In genomic region chr6:169194737-169195136, GRCh38 we compare ENCODE assay signal across 29 cellular contexts. TPM values are rescaled to one million over a fixed set of nuclear protein-coding genes. Genes with fewer than 3 reads are reported as not detected.
"Had no signal": no experiment of that assay in that cellular context is flagged by ENCODE, and none has a peak within 500 bp of the region (broad histone marks: within the 10 kb centered on the region; RNA-seq: fewer than 3 reads in every experiment).

No MANE protein-coding gene starts in this region.

- H3K4me2 ChIP-seq: neural progenitor cell had no signal

- H3K9me3 Mint-ChIP-seq: activated naive CD8-positive, alpha-beta T cell treated with anti-CD3 and anti-CD28 coated beads for 36 hours had no signal

- H3K27ac ChIP-seq: brain microvascular endothelial cell, esophagus muscularis mucosa, gastroesophageal sphincter, neural progenitor cell, prostate gland, skin epidermis, stomach, tibial nerve, VCaP had no signal

- H3K4me1 Mint-ChIP-seq: activated naive CD8-positive, alpha-beta T cell treated with anti-CD3 and anti-CD28 coated beads for 36 hours; endodermal cell; naive thymus-derived CD4-positive, alpha-beta T cell; stimulated activated naive B cell treated with anti-CD40 and anti-IgM and Interleukin-4, amounts not matched to agents 10 μg/mL and 1 μg/mL and 100 μg/mL, for 72 hours had no signal

- H3K36me3 ChIP-seq: brain microvascular endothelial cell, esophagus muscularis mucosa, gastroesophageal sphincter, neural progenitor cell, prostate gland, stomach, tibial nerve had no signal

- H3K9ac ChIP-seq: neural progenitor cell had no signal

- H3K4me3 Mint-ChIP-seq: activated naive CD8-positive, alpha-beta T cell treated with anti-CD3 and anti-CD28 coated beads for 36 hours; activated T-cell treated with anti-CD3 and anti-CD28 coated beads, Interleukin-2, amount 50 U/mL, for 72 hours; dendritic cell treated with granulocyte-macrophage colony-stimulating factor and Interleukin-4, amounts not matched to agents 40 ng/mL and 50 ng/mL, for 4 days; endodermal cell; mesothelial cell of epicardium; naive thymus-derived CD4-positive, alpha-beta T cell; neural progenitor cell; stimulated activated naive B cell treated with anti-CD40 and anti-IgM and Interleukin-4, amounts not matched to agents 10 μg/mL and 1 μg/mL and 100 μg/mL, for 72 hours had no signal

- H3K36me3 Mint-ChIP-seq: activated naive CD8-positive, alpha-beta T cell treated with anti-CD3 and anti-CD28 coated beads for 36 hours; mesothelial cell of epicardium; stimulated activated naive B cell treated with anti-CD40 and anti-IgM and Interleukin-4, amounts not matched to agents 10 μg/mL and 1 μg/mL and 100 μg/mL, for 72 hours had no signal

- H3K4me3 ChIP-seq: esophagus muscularis mucosa, gastroesophageal sphincter, neural progenitor cell, prostate gland, skin epidermis, stomach, tibial nerve had no signal

- H3K4me1 ChIP-seq: prostate gland had no signal

- DNase-seq: activated CD4-positive, alpha-beta T cell treated with anti-CD3 and anti-CD28 coated beads for 4 hours; activated CD4-positive, alpha-beta T cell treated with anti-CD3 and anti-CD28 coated beads, Interleukin-2, amount 50 U/mL, for 4 hours; activated naive CD4-positive, alpha-beta T cell; activated naive CD8-positive, alpha-beta T cell treated with anti-CD3 and anti-CD28 coated beads for 36 hours; activated T-cell treated with anti-CD3 and anti-CD28 coated beads for 4 hours; activated T-cell treated with anti-CD3 and anti-CD28 coated beads, Interleukin-2, amount 50 U/mL, for 72 hours; brain microvascular endothelial cell; endodermal cell; hippocampal formation; left colon; mammary epithelial cell; naive thymus-derived CD4-positive, alpha-beta T cell; retina; stimulated activated CD4-positive, alpha-beta T cell treated with anti-CD3 and anti-CD28 coated beads, Interleukin-1b, Interleukin-23, amount 100 ng/mL, for 48 hours; stimulated activated CD4-positive, alpha-beta T cell treated with anti-CD3 and anti-CD28 coated beads, Interleukin-4, amount 100 ng/mL, for 4 hours; stimulated activated CD8-positive, alpha-beta memory T cell treated with anti-CD3 and anti-CD28 coated beads, Interleukin-4, amount 100 ng/mL, for 48 hours; stimulated activated naive B cell treated with anti-CD40 and anti-IgM and Interleukin-4, amounts not matched to agents 10 μg/mL and 1 μg/mL and 100 μg/mL, for 72 hours; stomach; T-helper 9 cell had no signal

- H3K27me3 Mint-ChIP-seq: dendritic cell treated with granulocyte-macrophage colony-stimulating factor and Interleukin-4, amounts not matched to agents 40 ng/mL and 50 ng/mL, for 4 days had no signal

- H3K9me3 ChIP-seq: esophagus muscularis mucosa, gastroesophageal sphincter, prostate gland, stomach, tibial nerve had no signal

- H3K27ac Mint-ChIP-seq: activated naive CD8-positive, alpha-beta T cell treated with anti-CD3 and anti-CD28 coated beads for 36 hours; activated T-cell treated with anti-CD3 and anti-CD28 coated beads, Interleukin-2, amount 50 U/mL, for 72 hours; dendritic cell treated with granulocyte-macrophage colony-stimulating factor and Interleukin-4, amounts not matched to agents 40 ng/mL and 50 ng/mL, for 4 days; endodermal cell; mesothelial cell of epicardium; naive thymus-derived CD4-positive, alpha-beta T cell; neural progenitor cell; stimulated activated naive B cell treated with anti-CD40 and anti-IgM and Interleukin-4, amounts not matched to agents 10 μg/mL and 1 μg/mL and 100 μg/mL, for 72 hours had no signal

- H3K27me3 ChIP-seq: brain microvascular endothelial cell, esophagus muscularis mucosa, gastroesophageal sphincter, neural progenitor cell, stomach, tibial nerve had no signal

- H2AFZ ChIP-seq: neural progenitor cell had no signal

RNA-seq across cellular contexts. Expression of gene THBS2, which starts 58.9 kb away (rescaled TPM):
- total RNA-seq: activated naive CD8-positive, alpha-beta T cell treated with anti-CD3 and anti-CD28 coated beads for 36 hours; activated T-cell treated with anti-CD3 and anti-CD28 coated beads, Interleukin-2, amount 50 U/mL, for 72 hours; naive thymus-derived CD4-positive, alpha-beta T cell; T-helper 1 cell treated with Interleukin-12 subunit alpha and Interleukin-12 subunit beta and Interleukin-4 antibody, amounts not matched to agents 30 ng/mL and 1 ng/mL, for 36 hours had no signal
